In genomic region chr1:98368995-98369394, GRCh38 we compare ENCODE assay signal across 20 cellular contexts.
DNase-seq lines count a peak whose midpoint lies in the region; ATAC-seq, FAIRE-seq and TF ChIP-seq lines count a peak whose summit lies in the region.
"Had no signal": no experiment of that assay in that cellular context is flagged by ENCODE, and none has a peak within 500 bp of the region (broad histone marks: within the 10 kb centered on the region; RNA-seq: fewer than 3 reads in every experiment).

No MANE protein-coding gene starts in this region.

- POLR2A ChIA-PET in A549 (lab: Yijun Ruan, JAX) = no interaction called here

- peak overlapping the region; percentile 10; the same call in 1 of the 3 replicates for H3K4me2 ChIP-seq in A549
- no peak overlapping the region for H3K4me2 ChIP-seq in neural progenitor cell

- H3K36me3 ChIP-seq in neural progenitor cell (no peaks in the 10 kb centered on the region), colonic mucosa (no peaks in the 10 kb centered on the region)

- no peaks in the 10 kb centered on the region for H3K9me3 ChIP-seq in A549
- H3K9me3 ChIP-seq in neural progenitor cell (ENCODE audit: low read depth) = no peaks in the 10 kb centered on the region
- H3K9me3 ChIP-seq in colonic mucosa = no peaks in the 10 kb centered on the region

- no peaks in the 10 kb centered on the region for H3F3A ChIP-seq in neural progenitor cell (ENCODE audit: low read depth)

- no peaks in the 10 kb centered on the region for H3K36me3 Mint-ChIP-seq in neural progenitor cell

- CTCF ChIA-PET in A549 (lab: Yijun Ruan, JAX) = no interaction called here

- TF ChIP-seq RAD21 in A549 (conservative IDR thresholded peaks at IDR 0.05 in 1 of 2, IDR thresholded peaks at IDR 0.05 in 1 of 2) = no peak

- H3K9me3 Mint-ChIP-seq in neural progenitor cell = no peaks in the 10 kb centered on the region
- H3K9me3 Mint-ChIP-seq: CD4-positive, alpha-beta T cell had no signal

- no peak overlapping the region for H3K9ac ChIP-seq in neural progenitor cell
- no peak overlapping the region for H3K9ac ChIP-seq in colonic mucosa (ENCODE audit: low read depth in 2 of 2, low read length in 2 of 2)

- no peak overlapping the region for H3K4me3 Mint-ChIP-seq in neural progenitor cell
- H3K4me3 Mint-ChIP-seq: CD4-positive, alpha-beta T cell had no signal

- TF ChIP-seq CTCF in A549 (IDR thresholded peaks at IDR 0.05) = no peak
- no peak for TF ChIP-seq CTCF in neural progenitor cell (IDR thresholded peaks at IDR 0.05)
- TF ChIP-seq CTCF in colonic mucosa (IDR thresholded peaks at IDR 0.05) = no peak

- H3K27me3 Mint-ChIP-seq in neural progenitor cell (ENCODE audit: insufficient read depth, low read depth) = no peaks in the 10 kb centered on the region
- H3K27me3 Mint-ChIP-seq: CD4-positive, alpha-beta T cell had no signal

- peak overlapping the region; percentile 39 for H2AFZ ChIP-seq in neural progenitor cell (replicated peaks)

- ATAC-seq in A549 (no peak), HG02885 (IDR thresholded peaks at IDR 0.05; ENCODE audit: poor library complexity, unreplicated experiment) (peak; percentile 18), sciatic nerve (no peak)
- ATAC-seq: HepG2 had no signal

- no peaks in the 10 kb centered on the region for H4K20me1 ChIP-seq in neural progenitor cell (ENCODE audit: low read depth)

- H3K27me3 ChIP-seq in neural progenitor cell = no peaks in the 10 kb centered on the region
- H3K27me3 ChIP-seq in colonic mucosa = no peaks in the 10 kb centered on the region

- intact Hi-C loops in sciatic nerve (cut with DNase I) (no loop called here), colonic mucosa (cut with DNase I) (no loop called here)

- H3K4me3 ChIP-seq in A549 = no peak overlapping the region
- H3K4me3 ChIP-seq in neural progenitor cell = no peak overlapping the region
- no peak overlapping the region for H3K4me3 ChIP-seq in colonic mucosa

- 60% methylated on average over 3 of the region's 3 CpGs for WGBS in A549 (ENCODE audit: missing lambda C conversion rate)

- TF ChIP-seq EP300 in A549 (IDR thresholded peaks at IDR 0.05) = no peak

- H3K27ac ChIP-seq in A549 (no peak overlapping the region), neural progenitor cell (no peak overlapping the region), colonic mucosa (no peak overlapping the region)

- DNase-seq in A549 (ENCODE audit: low read depth in 1 of 2, low spot score in 1 of 2) (no peak), glomerular visceral epithelial cell (ENCODE audit: extremely low spot score) (peak; percentile 20), neural progenitor cell (ENCODE audit: low spot score) (no peak), sciatic nerve (ENCODE audit: low spot score) (no peak), colonic mucosa (no peak), NCI-H1436 (lab: John Stamatoyannopoulos, UW) (no peak), NCI-H2227 (lab: John Stamatoyannopoulos, UW; ENCODE audit: unreplicated experiment) (no peak)
- DNase-seq: 8988T; ACHN; C1 segment of cervical spinal cord; Calu3; CD4-positive, alpha-beta T cell; DMS 273 treated with DMSO at 0.1 percent for 48 hours; EL; HCEC 1CT had no signal

- H3K4me1 Mint-ChIP-seq in neural progenitor cell = no peaks in the 10 kb centered on the region

- H3K4me1 ChIP-seq in A549 (no peaks in the 10 kb centered on the region), neural progenitor cell (no peaks in the 10 kb centered on the region), colonic mucosa (no peaks in the 10 kb centered on the region)

- no peaks in the 10 kb centered on the region for H3K79me2 ChIP-seq in neural progenitor cell (ENCODE audit: low read depth)

- no peak for TF ChIP-seq POLR2A in A549 (IDR thresholded peaks at IDR 0.05; ENCODE audit: low read length)

- FAIRE-seq in A549 (lab: Jason Lieb, UNC) = no peak
- FAIRE-seq: G401.6, GM12891, HepG2, HTR-8/SVneo had no signal

- no peak overlapping the region for H3K27ac Mint-ChIP-seq in neural progenitor cell
- H3K27ac Mint-ChIP-seq: CD4-positive, alpha-beta T cell had no signal

TF ChIP-seq in A549, 52 proteins besides CTCF, POLR2A, EP300 and RAD21:
- TF ChIP-seq HES2 (IDR thresholded peaks at IDR 0.05) (no peak), HDAC2 (IDR thresholded peaks at IDR 0.05) (no peak), RCOR1 (IDR thresholded peaks at IDR 0.05; ENCODE audit: low read depth, low read length) (no peak), POLR2AphosphoS2 (conservative IDR thresholded peaks at IDR 0.05; ENCODE audit: low read length) (no peak), ESRRA (IDR thresholded peaks at IDR 0.05; ENCODE audit: borderline replicate concordance, low read length) (no peak), CBX2 (IDR thresholded peaks at IDR 0.05; ENCODE audit: borderline replicate concordance, low read depth) (no peak), HOXB13 (CRISPR knock-in tag; IDR thresholded peaks at IDR 0.05; ENCODE audit: low read depth) (no peak), TP53 (CRISPR knock-in tag; IDR thresholded peaks at IDR 0.05) (no peak), JUNB (IDR thresholded peaks at IDR 0.05) (no peak), MAX (IDR thresholded peaks at IDR 0.05) (no peak), RFX5 (IDR thresholded peaks at IDR 0.05) (no peak), MAFK (IDR thresholded peaks at IDR 0.05; ENCODE audit: partially characterized antibody) (no peak), JUN (IDR thresholded peaks at IDR 0.05) (no peak), PHF8 (IDR thresholded peaks at IDR 0.05; ENCODE audit: borderline replicate concordance, low read depth) (no peak), PBX3 (IDR thresholded peaks at IDR 0.05) (no peak), ELK1 (IDR thresholded peaks at IDR 0.05; ENCODE audit: low read depth, low read length) (no peak)
